ENCODE assay signal across 1 cellular context in genomic region chr2:62089658-62090057, GRCh38.
TF ChIP-seq lines count a peak whose summit lies in the region.

No MANE protein-coding gene starts in this region.

TF ChIP-seq in H1, 55 proteins besides CTCF, POLR2A, EP300 and RAD21:
- no peak for TF ChIP-seq GABPA (IDR thresholded peaks at IDR 0.05; ENCODE audit: borderline replicate concordance, insufficient read depth, low read length)
- no peak for TF ChIP-seq CBX5 (IDR thresholded peaks at IDR 0.05; ENCODE audit: low read depth, low read length)
- TF ChIP-seq EZH2 (IDR thresholded peaks at IDR 0.05; ENCODE audit: low read depth, low read length, severe bottlenecking): no peak
- TF ChIP-seq KDM1A (IDR thresholded peaks at IDR 0.05; ENCODE audit: borderline replicate concordance, low read length): no peak
